ENCODE assay signal across 1 cellular context in genomic region chr2:227325056-227325823, GRCh38.
TF ChIP-seq lines count a peak whose summit lies in the region.

MFF (plus strand) TSS chr2:227325251; CDS start chr2:227330666, 5,415 bp downstream.

TF ChIP-seq in K562, 482 proteins besides CTCF, POLR2A, EP300 and RAD21 (continued from another document and continues in another):
- TF ChIP-seq ZBTB40 (IDR thresholded peaks at IDR 0.05) (peak; percentile 59), ZBTB40 (CRISPR knock-in tag; IDR thresholded peaks at IDR 0.05) (no peak), TAF1 (IDR thresholded peaks at IDR 0.05; ENCODE audit: control insufficient read depth, extremely low read depth, insufficient read depth, low read length, severe bottlenecking) (peak; percentile 52), TSHZ1 (CRISPR knock-in tag; IDR thresholded peaks at IDR 0.05) (no peak), PURB (CRISPR knock-in tag; IDR thresholded peaks at IDR 0.05; ENCODE audit: low read depth) (no peak), ELK3 (CRISPR knock-in tag; IDR thresholded peaks at IDR 0.05) (no peak), ZKSCAN1 (IDR thresholded peaks at IDR 0.05; ENCODE audit: low read depth, low read length) (no peak), ZNF507 (tag; conservative IDR thresholded peaks at IDR 0.05) (no peak), ERF (CRISPR knock-in tag; IDR thresholded peaks at IDR 0.05) (no peak), ZC3H4 (CRISPR knock-in tag; IDR thresholded peaks at IDR 0.05; ENCODE audit: borderline replicate concordance) (no peak), MEF2D (tag; conservative IDR thresholded peaks at IDR 0.05; ENCODE audit: low read depth) (no peak), ZNF639 (CRISPR knock-in tag; conservative IDR thresholded peaks at IDR 0.05 in 1 of 2, IDR thresholded peaks at IDR 0.05 in 1 of 2) (0 out of 4 replicates have a peak, but pooled peaks of 1 of the 2 experiments have one; percentile 41), TCF3 (CRISPR knock-in tag; IDR thresholded peaks at IDR 0.05) (no peak), BRCA1 (IDR thresholded peaks at IDR 0.05) (no peak), BRCA1 (CRISPR knock-in tag; IDR thresholded peaks at IDR 0.05) (no peak), GABPA (tag; conservative IDR thresholded peaks at IDR 0.05; ENCODE audit: low read depth) (peak; percentile 87), RFX1 (IDR thresholded peaks at IDR 0.05) (no peak), ZNF232 (CRISPR knock-in tag; IDR thresholded peaks at IDR 0.05) (peak; percentile 90), MLX (CRISPR knock-in tag; conservative IDR thresholded peaks at IDR 0.05) (no peak), C11orf30 (IDR thresholded peaks at IDR 0.05; ENCODE audit: low read depth) (peak; percentile 35; the same call in 1 of the 2 replicates), ZNF668 (CRISPR knock-in tag; IDR thresholded peaks at IDR 0.05) (no peak), ZNF778 (CRISPR knock-in tag; IDR thresholded peaks at IDR 0.05) (no peak), ADNP (tag; IDR thresholded peaks at IDR 0.05) (no peak), ETS2 (tag; IDR thresholded peaks at IDR 0.05; ENCODE audit: borderline replicate concordance, poor library complexity, severe bottlenecking) (no peak), MTA1 (IDR thresholded peaks at IDR 0.05; ENCODE audit: borderline replicate concordance) (no peak), PATZ1 (CRISPR knock-in tag; IDR thresholded peaks at IDR 0.05; ENCODE audit: borderline replicate concordance) (no peak)
- TF ChIP-seq, protein P1, sequence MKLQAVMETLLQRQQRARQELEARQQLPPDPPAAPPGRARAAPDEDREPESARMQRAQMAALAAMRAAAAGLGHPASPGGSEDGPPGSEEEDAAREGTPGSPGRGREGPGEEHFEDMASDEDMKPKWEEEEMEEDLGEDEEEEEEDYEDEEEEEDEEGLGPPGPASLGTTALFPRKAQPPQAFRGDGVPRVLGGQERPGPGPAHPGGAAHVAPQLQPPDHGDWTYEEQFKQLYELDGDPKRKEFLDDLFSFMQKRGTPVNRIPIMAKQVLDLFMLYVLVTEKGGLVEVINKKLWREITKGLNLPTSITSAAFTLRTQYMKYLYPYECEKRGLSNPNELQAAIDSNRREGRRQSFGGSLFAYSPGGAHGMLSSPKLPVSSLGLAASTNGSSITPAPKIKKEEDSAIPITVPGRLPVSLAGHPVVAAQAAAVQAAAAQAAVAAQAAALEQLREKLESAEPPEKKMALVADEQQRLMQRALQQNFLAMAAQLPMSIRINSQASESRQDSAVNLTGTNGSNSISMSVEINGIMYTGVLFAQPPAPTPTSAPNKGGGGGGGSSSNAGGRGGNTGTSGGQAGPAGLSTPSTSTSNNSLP (IDR thresholded peaks at IDR 0.05; ENCODE audit: borderline replicate concordance, low read depth, low read length): no peak
- TF ChIP-seq, protein P2, sequence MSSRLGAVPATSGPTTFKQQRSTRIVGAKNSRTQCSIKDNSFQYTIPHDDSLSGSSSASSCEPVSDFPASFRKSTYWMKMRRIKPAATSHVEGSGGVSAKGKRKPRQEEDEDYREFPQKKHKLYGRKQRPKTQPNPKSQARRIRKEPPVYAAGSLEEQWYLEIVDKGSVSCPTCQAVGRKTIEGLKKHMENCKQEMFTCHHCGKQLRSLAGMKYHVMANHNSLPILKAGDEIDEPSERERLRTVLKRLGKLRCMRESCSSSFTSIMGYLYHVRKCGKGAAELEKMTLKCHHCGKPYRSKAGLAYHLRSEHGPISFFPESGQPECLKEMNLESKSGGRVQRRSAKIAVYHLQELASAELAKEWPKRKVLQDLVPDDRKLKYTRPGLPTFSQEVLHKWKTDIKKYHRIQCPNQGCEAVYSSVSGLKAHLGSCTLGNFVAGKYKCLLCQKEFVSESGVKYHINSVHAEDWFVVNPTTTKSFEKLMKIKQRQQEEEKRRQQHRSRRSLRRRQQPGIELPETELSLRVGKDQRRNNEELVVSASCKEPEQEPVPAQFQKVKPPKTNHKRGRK (tag; IDR thresholded peaks at IDR 0.05): no peak
- TF ChIP-seq, protein P3, sequence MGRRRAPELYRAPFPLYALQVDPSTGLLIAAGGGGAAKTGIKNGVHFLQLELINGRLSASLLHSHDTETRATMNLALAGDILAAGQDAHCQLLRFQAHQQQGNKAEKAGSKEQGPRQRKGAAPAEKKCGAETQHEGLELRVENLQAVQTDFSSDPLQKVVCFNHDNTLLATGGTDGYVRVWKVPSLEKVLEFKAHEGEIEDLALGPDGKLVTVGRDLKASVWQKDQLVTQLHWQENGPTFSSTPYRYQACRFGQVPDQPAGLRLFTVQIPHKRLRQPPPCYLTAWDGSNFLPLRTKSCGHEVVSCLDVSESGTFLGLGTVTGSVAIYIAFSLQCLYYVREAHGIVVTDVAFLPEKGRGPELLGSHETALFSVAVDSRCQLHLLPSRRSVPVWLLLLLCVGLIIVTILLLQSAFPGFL (CRISPR knock-in tag; IDR thresholded peaks at IDR 0.05): no peak
- TF ChIP-seq, protein P4, sequence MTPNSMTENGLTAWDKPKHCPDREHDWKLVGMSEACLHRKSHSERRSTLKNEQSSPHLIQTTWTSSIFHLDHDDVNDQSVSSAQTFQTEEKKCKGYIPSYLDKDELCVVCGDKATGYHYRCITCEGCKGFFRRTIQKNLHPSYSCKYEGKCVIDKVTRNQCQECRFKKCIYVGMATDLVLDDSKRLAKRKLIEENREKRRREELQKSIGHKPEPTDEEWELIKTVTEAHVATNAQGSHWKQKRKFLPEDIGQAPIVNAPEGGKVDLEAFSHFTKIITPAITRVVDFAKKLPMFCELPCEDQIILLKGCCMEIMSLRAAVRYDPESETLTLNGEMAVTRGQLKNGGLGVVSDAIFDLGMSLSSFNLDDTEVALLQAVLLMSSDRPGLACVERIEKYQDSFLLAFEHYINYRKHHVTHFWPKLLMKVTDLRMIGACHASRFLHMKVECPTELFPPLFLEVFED (CRISPR knock-in tag; conservative IDR thresholded peaks at IDR 0.05): no peak
